Comparison of ENCODE assay signal across 9 cellular contexts in genomic region chr2:52976132-52976949, GRCh38.
DNase-seq lines count a peak whose midpoint lies in the region; ATAC-seq, FAIRE-seq and TF ChIP-seq lines count a peak whose summit lies in the region.
"Had no signal": no experiment of that assay in that cellular context is flagged by ENCODE, and none has a peak within 500 bp of the region (broad histone marks: within the 10 kb centered on the region; RNA-seq: fewer than 3 reads in every experiment).

No MANE protein-coding gene starts in this region.

- intact Hi-C loops in GM12878 (cut with micrococcal nuclease; ENCODE audit: unreplicated experiment), result loop anchor here (5.0 kb wide), 1 partner anchor 164 kb away; no protein-coding TSS in a partner anchor

- no TSS peak for BruUV-seq in GM12878 (replicated peaks; lab: Mats Ljungman, UMichigan)

- no peak overlapping the region for H3K27ac ChIP-seq in GM12878 (ENCODE audit: control insufficient read depth, insufficient read depth)
- H3K27ac ChIP-seq in neural progenitor cell, result no peak overlapping the region

- H3K9me3 Mint-ChIP-seq in neural progenitor cell, result no peaks in the 10 kb centered on the region

- H3K4me2 ChIP-seq in GM12878 (ENCODE audit: control insufficient read depth, insufficient read depth), result no peak overlapping the region
- H3K4me2 ChIP-seq in neural progenitor cell, result no peak overlapping the region

- no peak overlapping the region for H3K9ac ChIP-seq in GM12878 (ENCODE audit: control insufficient read depth, insufficient read depth, low read length)
- H3K9ac ChIP-seq in neural progenitor cell, result no peak overlapping the region

- no peaks in the 10 kb centered on the region for H3K27me3 Mint-ChIP-seq in neural progenitor cell (ENCODE audit: insufficient read depth, low read depth)

- RAD21 ChIA-PET in GM12878 (lab: Charles Lee; ENCODE audit: unreplicated experiment), result interaction anchor here (1.0 kb wide), 1 partner anchor 15 kb away, joined by 3 read pairs; no protein-coding TSS in a partner anchor

- WGBS in GM12878 (ENCODE audit: insufficient coverage, insufficient replicate concordance, low lambda C conversion rate, missing lambda C conversion rate), result 26% methylated on average over 2 of the region's 2 CpGs

- H2AFZ ChIP-seq in GM12878 (ENCODE audit: control insufficient read depth, low read depth, low read length) (no peak overlapping the region), neural progenitor cell (replicated peaks) (no peak overlapping the region)

- POLR2A ChIA-PET in GM12878 (lab: Charles Lee), result no interaction called here

- H3K4me1 ChIP-seq in GM12878 (ENCODE audit: control insufficient read depth, insufficient read depth, low read length), result no peaks in the 10 kb centered on the region
- no peaks in the 10 kb centered on the region for H3K4me1 ChIP-seq in neural progenitor cell

- TF ChIP-seq POLR2A in GM12878 (IDR thresholded peaks at IDR 0.05; ENCODE audit: low read depth, low read length), result no peak

- H3K4me1 Mint-ChIP-seq in neural progenitor cell, result no peaks in the 10 kb centered on the region

- TF ChIP-seq EP300 in Ishikawa (IDR thresholded peaks at IDR 0.05; ENCODE audit: borderline replicate concordance) (no peak), GM12878 (IDR thresholded peaks at IDR 0.05; ENCODE audit: borderline replicate concordance in 1 of 2, control insufficient read depth in 1 of 2, low read depth in 2 of 2, low read length in 2 of 2) (no peak)

- CTCF ChIA-PET in GM12878 (lab: Yijun Ruan, JAX), result interaction anchor here (0.7 to 1.2 kb wide), 3 partner anchors 160 to 174 kb away, joined by 3 to 4 read pairs (median 3); no protein-coding TSS in a partner anchor

- H3K36me3 Mint-ChIP-seq in neural progenitor cell, result no peaks in the 10 kb centered on the region

- no peaks in the 10 kb centered on the region for H3K79me2 ChIP-seq in GM12878 (ENCODE audit: control insufficient read depth, insufficient read depth, low read length)
- no peaks in the 10 kb centered on the region for H3K79me2 ChIP-seq in neural progenitor cell (ENCODE audit: low read depth)

- in situ Hi-C loops in GM12878 (cut with MboI), result no loop called here

- SMC1A ChIA-PET in GM12878 (lab: Charles Lee; ENCODE audit: uncharacterized antibody, unreplicated experiment), result no interaction called here

- H3K4me3 Mint-ChIP-seq in neural progenitor cell, result no peak overlapping the region

- H3K27me3 ChIP-seq in GM12878 (replicated peaks in 1 of 2; ENCODE audit: control insufficient read depth in 2 of 2, insufficient read depth in 2 of 2, low read length in 1 of 2), result no peaks in the 10 kb centered on the region; a peak in 1 of 4 replicates
- H3K27me3 ChIP-seq in neural progenitor cell, result no peaks in the 10 kb centered on the region

- H3K9me3 ChIP-seq in GM12878 (replicated peaks; ENCODE audit: control insufficient read depth, insufficient read depth, low read length) (no peaks in the 10 kb centered on the region), neural progenitor cell (ENCODE audit: low read depth) (no peaks in the 10 kb centered on the region)

- H3K36me3 ChIP-seq in GM12878 (ENCODE audit: control insufficient read depth in 2 of 2, insufficient read depth in 2 of 2, low read length in 1 of 2) (no peaks in the 10 kb centered on the region), neural progenitor cell (no peaks in the 10 kb centered on the region)

- TF ChIP-seq CTCF in GM12878 (IDR thresholded peaks at IDR 0.05 in 2 of 3, conservative IDR thresholded peaks at IDR 0.05 in 1 of 3; ENCODE audit: control insufficient read depth in 2 of 3, extremely low read depth in 1 of 3, insufficient read depth in 1 of 3, low read depth in 3 of 3, low read length in 3 of 3) (peak; percentile 47 to 65 (median 48); a peak in 4 of 6 replicates), neural progenitor cell (IDR thresholded peaks at IDR 0.05) (peak; percentile 78)

- no peak for FAIRE-seq in GM12878 (lab: Jason Lieb, UNC)
- FAIRE-seq: K562 had no signal

- H3K27ac Mint-ChIP-seq in neural progenitor cell, result no peak overlapping the region

- TF ChIP-seq RAD21 in Ishikawa (IDR thresholded peaks at IDR 0.05; ENCODE audit: low read depth) (peak; percentile 78), GM12878 (IDR thresholded peaks at IDR 0.05; ENCODE audit: insufficient read depth, low read depth, low read length) (peak; percentile 77)

- ATAC-seq in GM18870 (IDR thresholded peaks at IDR 0.05; ENCODE audit: unreplicated experiment) (peak; percentile 56), GM12878 (peak; percentile 82), HG02763 (IDR thresholded peaks at IDR 0.05; ENCODE audit: unreplicated experiment) (no peak)
- ATAC-seq: K562 had no signal

- no peaks in the 10 kb centered on the region for H3F3A ChIP-seq in neural progenitor cell (ENCODE audit: low read depth)

- H4K20me1 ChIP-seq in GM12878 (ENCODE audit: control insufficient read depth, insufficient read depth) (no peaks in the 10 kb centered on the region), neural progenitor cell (ENCODE audit: low read depth) (no peaks in the 10 kb centered on the region)

- DNase-seq in GM12878 (ENCODE audit: low read depth, low spot score) (no peak), neural progenitor cell (ENCODE audit: low spot score) (peak; percentile 65), hippocampal formation (lab: John Stamatoyannopoulos, UW) (no peak), DMS79 (lab: John Stamatoyannopoulos, UW) (no peak)
- DNase-seq in activated CD4-positive, CD25-positive, alpha-beta regulatory T cell (lab: John Stamatoyannopoulos, UW), result no peak

- H3K4me3 ChIP-seq in GM12878 (no peak overlapping the region), neural progenitor cell (no peak overlapping the region)
- H3K4me3 ChIP-seq: K562 had no signal

TF ChIP-seq in Ishikawa, 13 proteins besides CTCF, POLR2A, EP300 and RAD21:
- no peak for TF ChIP-seq MAX (IDR thresholded peaks at IDR 0.05)
- TF ChIP-seq CEBPB (IDR thresholded peaks at IDR 0.05), result no peak
- no peak for TF ChIP-seq TEAD4 (IDR thresholded peaks at IDR 0.05)
- no peak for TF ChIP-seq CREB1 (IDR thresholded peaks at IDR 0.05; ENCODE audit: low read depth)
- TF ChIP-seq EGR1 (IDR thresholded peaks at IDR 0.05), result no peak
- no peak for TF ChIP-seq FOXM1 (IDR thresholded peaks at IDR 0.05; ENCODE audit: borderline replicate concordance, low read depth)
- TF ChIP-seq NFIC (IDR thresholded peaks at IDR 0.05), result no peak
- no peak for TF ChIP-seq TCF12 (IDR thresholded peaks at IDR 0.05; ENCODE audit: low read depth)
TF ChIP-seq in Ishikawa: peak in this region for 0.

TF ChIP-seq in GM12878, 131 proteins besides CTCF, POLR2A, EP300 and RAD21:
- peak; percentile 67; the same call in 1 of the 2 replicates for TF ChIP-seq SMC3 (IDR thresholded peaks at IDR 0.05; ENCODE audit: borderline replicate concordance, low read length)
- no peak for TF ChIP-seq PAX8 (IDR thresholded peaks at IDR 0.05)
TF ChIP-seq in GM12878: peak in this region for 1.
